ENCODE assay signal across 8 cellular contexts in genomic region chr18:50967714-50968661, GRCh38. TPM values are rescaled to one million over a fixed set of nuclear protein-coding genes. Genes with fewer than 3 reads are reported as not detected.
DNase-seq lines count a peak whose midpoint lies in the region; ATAC-seq and TF ChIP-seq lines count a peak whose summit lies in the region.

ELAC1 (plus strand) TSS chr18:50968040; CDS start chr18:50974405, 6,365 bp downstream.

- H3K4me3 ChIP-seq in GM12864 (ENCODE audit: low read depth, low read length) (peak within 1 kb of the TSS; percentile 71), NB4 (ENCODE audit: low read depth, low read length) (peak within 1 kb of the TSS; percentile 87), adipocyte (ENCODE audit: low read length) (peak within 1 kb of the TSS; percentile 83), upper lobe of left lung (peak within 1 kb of the TSS; percentile 77 to 95 (median 86))

- TF ChIP-seq CTCF in GM12864 (IDR thresholded peaks at IDR 0.05; ENCODE audit: low read depth, low read length, missing control alignments) (no peak), NB4 (IDR thresholded peaks at IDR 0.05; ENCODE audit: low read depth, low read length) (no peak), upper lobe of left lung (IDR thresholded peaks at IDR 0.05) (peak in 4 of 6 experiments; percentile 5 to 42 (median 12))

- ATAC-seq in HG02571 (IDR thresholded peaks at IDR 0.05; ENCODE audit: unreplicated experiment) (peak; percentile 93), upper lobe of left lung (ENCODE audit: low FRiP score in 2 of 2) (peak; percentile 96 to 99)

- peaks cover 5% of the 10 kb centered on the region for H3K9me3 ChIP-seq in adipocyte (ENCODE audit: control insufficient read depth, low read length)
- peaks cover 0 to 1% (median under 1%) of the 10 kb centered on the region in 4 donors for H3K9me3 ChIP-seq in upper lobe of left lung

- H3K27me3 ChIP-seq in adipocyte (replicated peaks; ENCODE audit: control insufficient read depth, insufficient read depth, low read length) (no peaks in the 10 kb centered on the region), upper lobe of left lung (no peaks in the 10 kb centered on the region)

- peak within 1 kb of the TSS; percentile 96 to 100 (median 98) for H3K27ac ChIP-seq in upper lobe of left lung

- peak; percentile 40 for DNase-seq in GM12864 (ENCODE audit: low read depth)
- peak; percentile 86 for DNase-seq in NB4 (ENCODE audit: low read depth)
- peak; percentile 10 to 47 for DNase-seq in SW 1271 (lab: John Stamatoyannopoulos, UW)
- DNase-seq in adipocyte (ENCODE audit: low read depth) = peak; percentile 90
- DNase-seq in cardiac septum (ENCODE audit: low spot score) = peak; percentile 88
- peak; percentile 55 to 96 (median 68) for DNase-seq in posterior cingulate gyrus
- DNase-seq in upper lobe of left lung = peak; percentile 87 to 96

- no peak for TF ChIP-seq EP300 in upper lobe of left lung (IDR thresholded peaks at IDR 0.05)

- WGBS in upper lobe of left lung, 2 donors = 0 to 1% methylated on average over 11 to 44 of the region's 84 CpGs

- H3K36me3 ChIP-seq in adipocyte (ENCODE audit: control insufficient read depth, insufficient read depth, low read length, severe bottlenecking) (no peaks in the 10 kb centered on the region), upper lobe of left lung (no peaks in the 10 kb centered on the region)

- peak within 1 kb of the TSS; percentile 95 for H3K9ac ChIP-seq in adipocyte (ENCODE audit: low read length)

- H3K4me1 ChIP-seq in adipocyte (ENCODE audit: control insufficient read depth, insufficient read depth, low read length) (peaks cover 17% of the 10 kb centered on the region), upper lobe of left lung (peaks cover 12 to 18% (median 16%) of the 10 kb centered on the region in 4 donors)

- intact Hi-C loops in cardiac septum (cut with DNase I) = loop anchor here (1.0 to 5.0 kb wide), 3 partner anchors 62 to 229 kb away; partner anchors contain the start of genes ME2, MEX3C and SMAD4
- intact Hi-C loops in posterior cingulate gyrus (cut with DNase I) = loop anchor here (1.0 to 5.0 kb wide), 3 partner anchors 62 to 90 kb away; partner anchors contain the start of gene SMAD4

- peak; percentile 79 for TF ChIP-seq POLR2A in NB4 (IDR thresholded peaks at IDR 0.05; ENCODE audit: extremely low read depth, insufficient read length)
- peak; percentile 86 to 99 (median 94) for TF ChIP-seq POLR2A in upper lobe of left lung (IDR thresholded peaks at IDR 0.05)

RNA-seq across cellular contexts. Expression of gene ELAC1, which starts in this region (rescaled TPM):
- 4.5 TPM for total RNA-seq in cardiac septum
- 10 to 100 TPM in 1 of 6 donors, 1 to 10 TPM in 5; 2.3 to 11.9 (median 9.3) TPM for total RNA-seq in upper lobe of left lung

Comparison
In these comparisons a context has a peak if more than half of its experiments do, and no peak if none do; other contexts are left out.
1. Peak in every context shown above with its lines: DNase-seq, ATAC-seq, H3K4me3 ChIP-seq and H3K27ac ChIP-seq.
2. DNase-seq: peak in every context shown above with its lines; median percentile 92 in upper lobe of left lung; 90 in adipocyte; 88 in cardiac septum; 86 in NB4; 68 in posterior cingulate gyrus; 40 in GM12864; 28 in SW 1271.
3. CTCF ChIP-seq: peak in upper lobe of left lung (4 of 6); none in GM12864 (single experiment) and NB4 (single experiment).